Comparison of ENCODE assay signal across 8 cellular contexts in the genomic region with DNA sequence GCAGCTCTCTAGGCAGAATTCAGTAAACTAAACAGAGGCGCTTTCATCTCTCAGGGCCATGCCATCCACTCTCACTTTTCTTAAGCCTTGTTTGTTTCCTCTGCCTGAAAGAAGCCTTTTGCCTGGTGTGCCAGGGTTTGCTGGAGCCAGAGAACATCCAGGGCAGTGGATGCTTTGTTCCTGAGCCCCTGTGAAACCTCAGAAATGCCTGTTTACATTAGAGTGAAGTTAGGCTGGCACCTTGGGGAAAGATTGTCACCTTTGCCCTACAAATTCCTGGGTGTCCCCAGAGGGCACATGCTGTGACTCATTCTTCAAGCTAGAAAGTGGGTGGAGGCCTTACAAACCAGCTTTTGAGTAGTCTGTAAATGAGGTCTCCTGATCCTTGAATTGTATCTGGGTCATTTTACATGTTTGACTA. TPM values are rescaled to one million over a fixed set of nuclear protein-coding genes. Genes with fewer than 3 reads are reported as not detected.
DNase-seq lines count a peak whose midpoint lies in the region; ATAC-seq and TF ChIP-seq lines count a peak whose summit lies in the region.

No MANE protein-coding gene starts in this region.

- H3K36me3 ChIP-seq in body of pancreas (replicated peaks in 1 of 2; ENCODE audit: insufficient read depth in 1 of 2, low read depth in 2 of 2) = no peaks in the 10 kb centered on the region

- no peaks in the 10 kb centered on the region for H3K9me3 ChIP-seq in body of pancreas

- ATAC-seq in GM18511 (IDR thresholded peaks at IDR 0.05; ENCODE audit: unreplicated experiment) (peak; percentile 49), body of pancreas (peak; percentile 79), GM19467 (IDR thresholded peaks at IDR 0.05; ENCODE audit: unreplicated experiment) (no peak)

- peak; percentile 65 for DNase-seq in NB4 (ENCODE audit: low read depth)
- DNase-seq in body of pancreas = peak in 3 of 4 donors; percentile 35 to 54 (median 36)
- DNase-seq in kidney glomerular epithelial cell (lab: John Stamatoyannopoulos, UW) = peak; percentile 27
- peak; percentile 59 for DNase-seq in stromal cell of bone marrow (ENCODE audit: low read depth)
- no peak for DNase-seq in NCI-H2107 treated with DMSO at 0.1 percent for 48 hours (lab: John Stamatoyannopoulos, UW; ENCODE audit: unreplicated experiment)
- no peak for DNase-seq in NOMO-1 treated with DMSO at 0.1 percent for 48 hours (lab: John Stamatoyannopoulos, UW; ENCODE audit: unreplicated experiment)

- TF ChIP-seq POLR2A in NB4 (IDR thresholded peaks at IDR 0.05; ENCODE audit: extremely low read depth, insufficient read length) (no peak), body of pancreas (IDR thresholded peaks at IDR 0.05) (no peak)

- no peaks in the 10 kb centered on the region for H3K27me3 ChIP-seq in body of pancreas

- TF ChIP-seq CTCF in NB4 (IDR thresholded peaks at IDR 0.05; ENCODE audit: low read depth, low read length) = no peak
- no peak for TF ChIP-seq CTCF in body of pancreas (IDR thresholded peaks at IDR 0.05)

- intact Hi-C loops in body of pancreas (cut with DNase I) = no loop called here

- peak overlapping the region; percentile 21 to 68 (median 41) for H3K27ac ChIP-seq in body of pancreas

- whole genome bisulfite sequencing in body of pancreas, 2 donors = 77 to 88% methylated on average over 1 of the region's 1 CpG

- H3K4me1 ChIP-seq in body of pancreas = peaks cover 18% of the 10 kb centered on the region

- H3K4me3 ChIP-seq in NB4 (ENCODE audit: low read depth, low read length) (no peak overlapping the region), body of pancreas (no peak overlapping the region)

RNA-seq across cellular contexts. Expression of a gene that starts 10.7 kb away (rescaled TPM):
- 10 to 100 TPM; 17.1 to 24.1 TPM for total RNA-seq in body of pancreas

Comparison
In these comparisons a context has a peak if more than half of its experiments do, and no peak if none do; other contexts are left out.
1. DNase-seq: peak in NB4 (single experiment), body of pancreas (3 of 4), kidney glomerular epithelial cell (single experiment) and stromal cell of bone marrow (single experiment); none in NCI-H2107 treated with DMSO at 0.1 percent for 48 hours (single experiment) and NOMO-1 treated with DMSO at 0.1 percent for 48 hours (single experiment).